ENCODE assay signal across 13 cellular contexts in the genomic region with DNA sequence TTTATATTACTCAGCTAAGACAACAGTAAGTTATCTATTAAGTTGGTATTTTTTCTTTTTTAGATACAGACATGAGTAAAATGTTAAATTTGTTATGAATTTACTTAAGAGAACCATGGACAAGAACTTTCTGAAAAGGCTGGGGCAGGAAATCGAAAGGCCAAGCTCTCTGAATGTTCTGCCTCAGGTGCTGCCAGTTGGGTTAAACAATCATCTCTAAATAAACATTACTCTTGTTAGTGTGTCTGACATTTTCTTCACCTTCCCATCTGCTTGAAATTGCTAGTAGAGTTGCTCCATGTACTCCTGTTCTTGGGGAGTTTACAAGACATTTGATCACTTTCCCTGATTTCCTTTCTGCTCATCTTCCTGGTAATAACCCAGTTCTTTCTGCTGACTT.
DNase-seq lines count a peak whose midpoint lies in the region; ATAC-seq, FAIRE-seq and TF ChIP-seq lines count a peak whose summit lies in the region.
"Had no signal": no experiment of that assay in that cellular context is flagged by ENCODE, and none has a peak within 500 bp of the region (broad histone marks: within the 10 kb centered on the region; RNA-seq: fewer than 3 reads in every experiment).

No MANE protein-coding gene starts in this region.

- H3K27me3 Mint-ChIP-seq in activated naive CD4-positive, alpha-beta T cell treated with anti-CD3 and anti-CD28 coated beads, Interleukin-2, amount 10 ng/mL, durations not matched to agents 7 days and 5 days, result no peaks in the 10 kb centered on the region

- H3K9ac ChIP-seq in BLaER1 treated with 17β-estradiol and CSF1 and Interleukin-3, amounts not matched to agents 10 nM and 100 nM, result no peak overlapping the region

- H3K27ac Mint-ChIP-seq in activated naive CD4-positive, alpha-beta T cell treated with anti-CD3 and anti-CD28 coated beads, Interleukin-2, amount 10 ng/mL, durations not matched to agents 7 days and 5 days, result no peak overlapping the region
- H3K27ac Mint-ChIP-seq: B cell had no signal

- no peaks in the 10 kb centered on the region for H4K20me1 ChIP-seq in BLaER1 treated with 17β-estradiol and CSF1 and Interleukin-3, amounts not matched to agents 10 nM and 100 nM

- H3K27me3 ChIP-seq in BLaER1 treated with 17β-estradiol and CSF1 and Interleukin-3, amounts not matched to agents 10 nM and 100 nM, result peaks cover 0 to 14% (median 0%) of the 10 kb centered on the region in 11 experiments; a peak in 4 of 22 replicates
- no peaks in the 10 kb centered on the region for H3K27me3 ChIP-seq in Peyer's patch

- H3K27ac ChIP-seq in BLaER1 treated with 17β-estradiol and CSF1 and Interleukin-3, amounts not matched to agents 10 nM and 100 nM, result peak overlapping the region in 8 of 11 experiments; percentile 2 to 69 (median 24); a peak in 9 of 22 replicates
- no peak overlapping the region for H3K27ac ChIP-seq in Peyer's patch

- no peaks in the 10 kb centered on the region for H3K36me3 ChIP-seq in BLaER1 treated with 17β-estradiol and CSF1 and Interleukin-3, amounts not matched to agents 10 nM and 100 nM
- H3K36me3 ChIP-seq in Peyer's patch, result no peaks in the 10 kb centered on the region

- H3K9me3 ChIP-seq in BLaER1 treated with 17β-estradiol and CSF1 and Interleukin-3, amounts not matched to agents 10 nM and 100 nM (replicated peaks in 1 of 11), result peaks cover 16 to 63% (median 26%) of the 10 kb centered on the region in 11 experiments
- H3K9me3 ChIP-seq in Peyer's patch, result no peaks in the 10 kb centered on the region

- H3K4me2 ChIP-seq in BLaER1 treated with 17β-estradiol and CSF1 and Interleukin-3, amounts not matched to agents 10 nM and 100 nM, result peak overlapping the region in 4 of 11 experiments; percentile 38 to 56 (median 47); a peak in 8 of 22 replicates

- H3K36me3 Mint-ChIP-seq in activated naive CD4-positive, alpha-beta T cell treated with anti-CD3 and anti-CD28 coated beads, Interleukin-2, amount 10 ng/mL, durations not matched to agents 7 days and 5 days, result no peaks in the 10 kb centered on the region

- H3K4me1 ChIP-seq in BLaER1 treated with 17β-estradiol and CSF1 and Interleukin-3, amounts not matched to agents 10 nM and 100 nM, result peaks cover 0 to 34% (median 8%) of the 10 kb centered on the region in 10 experiments; a peak in 10 of 20 replicates
- no peaks in the 10 kb centered on the region for H3K4me1 ChIP-seq in Peyer's patch

- ATAC-seq in HG02938 (IDR thresholded peaks at IDR 0.05; ENCODE audit: unreplicated experiment) (peak; percentile 32), sciatic nerve (no peak)

- no peak overlapping the region for H3K4me3 ChIP-seq in BLaER1 treated with 17β-estradiol and CSF1 and Interleukin-3, amounts not matched to agents 10 nM and 100 nM
- H3K4me3 ChIP-seq in Peyer's patch, result no peak overlapping the region

- no peaks in the 10 kb centered on the region for H3K4me1 Mint-ChIP-seq in activated naive CD4-positive, alpha-beta T cell treated with anti-CD3 and anti-CD28 coated beads, Interleukin-2, amount 10 ng/mL, durations not matched to agents 7 days and 5 days
- H3K4me1 Mint-ChIP-seq: B cell had no signal

- peaks cover 7% of the 10 kb centered on the region for H3K9me3 Mint-ChIP-seq in activated naive CD4-positive, alpha-beta T cell treated with anti-CD3 and anti-CD28 coated beads, Interleukin-2, amount 10 ng/mL, durations not matched to agents 7 days and 5 days

- intact Hi-C loops in sciatic nerve (cut with DNase I), result no loop called here

- no peak for TF ChIP-seq POLR2A in Peyer's patch (IDR thresholded peaks at IDR 0.05)

- DNase-seq in GM19239 (ENCODE audit: insufficient read length, low spot score), result no peak
- DNase-seq in NCI-H69 (lab: John Stamatoyannopoulos, UW), result peak; percentile 88
- no peak for DNase-seq in Peyer's patch
- no peak for DNase-seq in sciatic nerve (ENCODE audit: low spot score)
- no peak for DNase-seq in activated naive CD4-positive, alpha-beta T cell treated with anti-CD3 and anti-CD28 coated beads, Interleukin-2, amount 10 ng/mL, durations not matched to agents 7 days and 5 days
- DNase-seq in activated naive CD4-positive, alpha-beta T cell treated with Interleukin-2 at 50 U/mL for 16 hours, result no peak
- DNase-seq: activated CD4-positive, alpha-beta T cell treated with anti-CD3 and anti-CD28 coated beads, Interleukin-2, amount 50 U/mL, for 4 hours; NCI-H1436; retina; SHP77 had no signal

- peak; percentile 78 for FAIRE-seq in GM19239 (lab: Jason Lieb, UNC)

- no peak overlapping the region for H3K4me3 Mint-ChIP-seq in activated naive CD4-positive, alpha-beta T cell treated with anti-CD3 and anti-CD28 coated beads, Interleukin-2, amount 10 ng/mL, durations not matched to agents 7 days and 5 days
- H3K4me3 Mint-ChIP-seq: B cell had no signal

- no peak for TF ChIP-seq CTCF in Peyer's patch (IDR thresholded peaks at IDR 0.05)

- CTCF ChIA-PET in activated naive CD4-positive, alpha-beta T cell treated with anti-CD3 and anti-CD28 coated beads, Interleukin-2, amount 10 ng/mL, durations not matched to agents 7 days and 5 days (lab: Charles Lee), result no interaction called here

Comparison
In these comparisons a context has a peak if more than half of its experiments do, and no peak if none do; other contexts are left out.
1. H3K27ac ChIP-seq: peak in BLaER1 treated with 17β-estradiol and CSF1 and Interleukin-3, amounts not matched to agents 10 nM and 100 nM (8 of 11); none in Peyer's patch (0 of 4).